1 cellular context compared by ENCODE assay signal in genomic region chr2:168198476-168199192, GRCh38.
A peak's percentile ranks its signal among the peaks of the same experiment; 100 is the strongest.
TF ChIP-seq lines count a peak whose summit lies in the region.

No MANE protein-coding gene starts in this region.

TF ChIP-seq in IMR-90, 13 proteins besides CTCF, POLR2A, EP300 and RAD21:
- peak; percentile 52; the same call in 1 of the 2 replicates for TF ChIP-seq CEBPB (IDR thresholded peaks at IDR 0.05; ENCODE audit: low read depth, low read length)
- TF ChIP-seq FOS (IDR thresholded peaks at IDR 0.05; ENCODE audit: low read depth, low read length): no peak
- TF ChIP-seq MAFK (IDR thresholded peaks at IDR 0.05; ENCODE audit: low read depth, low read length): no peak
- TF ChIP-seq SMC3 (IDR thresholded peaks at IDR 0.05; ENCODE audit: low read depth, low read length): no peak
- no peak for TF ChIP-seq RCOR1 (IDR thresholded peaks at IDR 0.05; ENCODE audit: insufficient replicate concordance, low read length)
